In genomic region chr2:129302106-129302505, GRCh38 we compare ENCODE assay signal across 18 cellular contexts.
"Had no signal": no experiment of that assay in that cellular context is flagged by ENCODE, and none has a peak within 500 bp of the region (broad histone marks: within the 10 kb centered on the region; RNA-seq: fewer than 3 reads in every experiment).

No MANE protein-coding gene starts in this region.

- H3K27ac ChIP-seq: lower lobe of right lung, spleen, vagina, WERI-Rb-1 had no signal

- H3K4me3 ChIP-seq: adrenal gland, esophagus squamous epithelium, lower lobe of right lung, spleen, vagina had no signal

- ATAC-seq: natural killer cell treated with Interleukin-12 subunit alpha and Interleukin-12 subunit beta and Interleukin-15 and Interleukin-18, amount 100 ng/mL, for 72 hours; stimulated activated naive B cell treated with anti-CD40 and anti-IgM and Interleukin-4, amounts not matched to agents 10 μg/mL and 1 μg/mL and 100 μg/mL, for 72 hours had no signal

- H3K9me3 ChIP-seq: adrenal gland, esophagus squamous epithelium, lower lobe of right lung, vagina had no signal

- H3K36me3 ChIP-seq: adrenal gland, esophagus squamous epithelium, lower lobe of right lung, spleen, vagina, WERI-Rb-1 had no signal

- DNase-seq: activated CD4-positive, alpha-beta T cell treated with anti-CD3 and anti-CD28 coated beads for 1 hour; activated CD8-positive, alpha-beta memory T cell treated with anti-CD3 and anti-CD28 coated beads for 24 hours; activated CD8-positive, alpha-beta memory T cell treated with anti-CD3 and anti-CD28 coated beads, Interleukin-2, amount 50 U/mL, for 48 hours; activated effector memory CD4-positive, alpha-beta T cell treated with anti-CD3 and anti-CD28 coated beads, Interleukin-2, amount 50 U/mL, for 16 hours; activated T-cell treated with anti-CD3 and anti-CD28 coated beads, Interleukin-2, amount 50 U/mL, for 48 hours; dermis blood vessel endothelial cell; effector memory CD4-positive, alpha-beta T cell; esophagus squamous epithelium; lower lobe of right lung; spleen; stimulated activated naive B cell treated with anti-CD40 and anti-IgM and Interleukin-4, amounts not matched to agents 10 μg/mL and 1 μg/mL and 100 μg/mL, for 72 hours; SW 1271; T-helper 2 cell; trophoblast cell; WERI-Rb-1 had no signal

- H3K4me1 ChIP-seq: adrenal gland, spleen, vagina had no signal

- H3K27me3 ChIP-seq: adrenal gland, esophagus squamous epithelium, spleen, vagina had no signal
